In the genomic region with DNA sequence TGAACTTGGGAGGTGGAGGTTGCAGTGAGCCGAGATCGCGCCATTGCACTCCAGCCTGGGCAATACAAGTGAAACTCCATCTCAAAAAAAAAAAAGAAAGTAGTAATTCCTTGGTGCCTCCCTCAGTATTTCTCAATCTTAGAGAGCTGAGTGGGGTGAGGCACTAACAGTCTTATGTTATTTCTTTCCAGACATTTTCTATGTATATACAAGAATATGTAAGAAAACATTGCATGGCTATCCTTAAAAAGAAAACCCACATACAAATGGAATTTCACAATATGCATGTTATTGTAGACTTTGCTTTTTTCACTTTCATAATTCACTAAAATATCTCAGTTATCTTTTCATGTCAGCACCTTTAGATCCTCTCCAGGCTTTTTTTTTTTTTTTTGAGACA, we compare ENCODE assay signal across 32 cellular contexts.
"Had no signal": no experiment of that assay in that cellular context is flagged by ENCODE, and none has a peak within 500 bp of the region (broad histone marks: within the 10 kb centered on the region; RNA-seq: fewer than 3 reads in every experiment).

No MANE protein-coding gene starts in this region.

- H3K27ac ChIP-seq: adrenal gland, PC-9, RWPE1, SK-N-MC had no signal

- H2AFZ ChIP-seq: PC-9 had no signal

- H3K27me3 ChIP-seq: adrenal gland had no signal

- H3K4me3 ChIP-seq: adrenal gland, PC-9, SK-N-MC had no signal

- H3K4me1 ChIP-seq: adrenal gland had no signal

- H3K4me2 ChIP-seq: PC-9 had no signal

- DNase-seq: activated CD4-positive, alpha-beta memory T cell treated with anti-CD3 and anti-CD28 coated beads, Interleukin-2, amount 10 ng/mL, durations not matched to agents 7 days and 5 days; activated CD4-positive, alpha-beta T cell treated with anti-CD3 and anti-CD28 coated beads for 1 hour; activated CD4-positive, alpha-beta T cell treated with anti-CD3 and anti-CD28 coated beads for 48 hours; activated CD4-positive, CD25-positive, alpha-beta regulatory T cell; activated CD8-positive, alpha-beta memory T cell treated with anti-CD3 and anti-CD28 coated beads, Interleukin-2, amount 10 ng/mL, durations not matched to agents 7 days and 5 days; activated CD8-positive, alpha-beta memory T cell treated with anti-CD3 and anti-CD28 coated beads, Interleukin-2, amount 50 U/mL, for 48 hours; activated effector memory CD4-positive, alpha-beta T cell treated with anti-CD3 and anti-CD28 coated beads, Interleukin-2, amount 50 U/mL, for 16 hours; activated naive CD4-positive, alpha-beta T cell; activated naive CD8-positive, alpha-beta T cell treated with anti-CD3 and anti-CD28 coated beads, Interleukin-2, amount 10 ng/mL, durations not matched to agents 7 days and 5 days; activated T-cell treated with anti-CD3 and anti-CD28 coated beads, Interleukin-2, amount 50 U/mL, for 72 hours; anterior cingulate cortex; caudate nucleus; cerebellar nuclear complex; KG1; MM.1S; NCI-H1092; NCI-H146; NCI-H187; NCI-H2029 treated with DMSO at 0.1 percent for 48 hours; NCI-H2107; NCI-H2171; NCI-H510A; NCI-H526; NCI-H748 treated with DMSO at 0.1 percent for 48 hours; PC-9; T1000; WERI-Rb-1 had no signal

- H3K36me3 ChIP-seq: adrenal gland, WERI-Rb-1 had no signal

- ATAC-seq: activated CD8-positive, alpha-beta memory T cell treated with anti-CD3 and anti-CD28 coated beads, Interleukin-2, amount 10 ng/mL, durations not matched to agents 7 days and 5 days; activated T-cell treated with anti-CD3 and anti-CD28 coated beads, Interleukin-2, amount 50 U/mL, for 72 hours; activated T-helper 17 cell treated with anti-CD3 and anti-CD28 coated beads, Interleukin-2, amount 50 U/mL, for 72 hours; Right ventricle myocardium inferior had no signal

- H3K9me3 ChIP-seq: adrenal gland had no signal
